ENCODE assay signal across 25 cellular contexts in genomic region chr9:136748201-136748600, GRCh38. TPM values are rescaled to one million over a fixed set of nuclear protein-coding genes. Genes with fewer than 3 reads are reported as not detected.
DNase-seq lines count a peak whose midpoint lies in the region; ATAC-seq and TF ChIP-seq lines count a peak whose summit lies in the region.
"Had no signal": no experiment of that assay in that cellular context is flagged by ENCODE, and none has a peak within 500 bp of the region (broad histone marks: within the 10 kb centered on the region; RNA-seq: fewer than 3 reads in every experiment).

Gene LCN6 (minus strand): TSS chr9:136748525. CDS start chr9:136748483, 42 bp downstream.

- H3K27me3 Mint-ChIP-seq in stimulated activated memory B cell treated with anti-CD40 and anti-IgM and Interleukin-4, amounts not matched to agents 10 μg/mL and 1 μg/mL and 100 μg/mL, for 72 hours, result no peaks in the 10 kb centered on the region

- peak within 1 kb of the TSS in 10 of 11 experiments; percentile 39 to 99 (median 96); a peak in 18 of 22 replicates for H3K27ac ChIP-seq in BLaER1 treated with 17β-estradiol and CSF1 and Interleukin-3, amounts not matched to agents 10 nM and 100 nM
- H3K27ac ChIP-seq in adipose tissue (ENCODE audit: low read depth, low read length) (no peak within 1 kb of the TSS), right cardiac atrium (ENCODE audit: low read length) (peak within 1 kb of the TSS; percentile 40)
- H3K27ac ChIP-seq: dorsolateral prefrontal cortex, VCaP had no signal

- H3K4me3 ChIP-seq in BLaER1 treated with 17β-estradiol and CSF1 and Interleukin-3, amounts not matched to agents 10 nM and 100 nM, result peak within 1 kb of the TSS in 7 of 10 experiments; percentile 24 to 61 (median 46); a peak in 11 of 20 replicates
- no peak within 1 kb of the TSS for H3K4me3 ChIP-seq in right cardiac atrium (ENCODE audit: low read length)
- H3K4me3 ChIP-seq: dorsolateral prefrontal cortex had no signal

- 69 to 77% (median 74%) methylated on average over 8 of the region's 8 CpGs for WGBS in adipose tissue, 3 donors
- WGBS in right cardiac atrium, result 74% methylated on average over 8 of the region's 8 CpGs

- H3K4me3 Mint-ChIP-seq in stimulated activated memory B cell treated with anti-CD40 and anti-IgM and Interleukin-4, amounts not matched to agents 10 μg/mL and 1 μg/mL and 100 μg/mL, for 72 hours, result peak within 1 kb of the TSS; percentile 11
- H3K4me3 Mint-ChIP-seq: CD4-positive, alpha-beta T cell; nephron progenitor cell; stimulated activated naive CD8-positive, alpha-beta T cell treated with anti-CD3 and anti-CD28 coated beads, Interleukin-15, amount 100 ng/mL, for 72 hours; T-helper 17 cell had no signal

- intact Hi-C loops in right cardiac atrium (cut with DNase I), result no loop called here

- no peaks in the 10 kb centered on the region; a peak in 2 of 22 replicates for H3K36me3 ChIP-seq in BLaER1 treated with 17β-estradiol and CSF1 and Interleukin-3, amounts not matched to agents 10 nM and 100 nM

- H3K9me3 ChIP-seq in BLaER1 treated with 17β-estradiol and CSF1 and Interleukin-3, amounts not matched to agents 10 nM and 100 nM (replicated peaks in 1 of 11), result peaks cover 21 to 23% (median 23%) of the 10 kb centered on the region in 11 experiments
- H3K9me3 ChIP-seq in right cardiac atrium (ENCODE audit: control insufficient read depth, low read length), result no peaks in the 10 kb centered on the region

- ATAC-seq in right cardiac atrium (no peak), HG03196 (IDR thresholded peaks at IDR 0.05; ENCODE audit: unreplicated experiment) (no peak), GM21528 (IDR thresholded peaks at IDR 0.05; ENCODE audit: low FRiP score, unreplicated experiment) (no peak), SK-N-SH treated with all-trans-retinoic acid at 6 μM for 48 hours (no peak)
- ATAC-seq in stimulated activated memory B cell treated with anti-CD40 and anti-IgM and Interleukin-4, amounts not matched to agents 10 μg/mL and 1 μg/mL and 100 μg/mL, for 72 hours, result no peak
- ATAC-seq: stimulated activated naive CD8-positive, alpha-beta T cell treated with anti-CD3 and anti-CD28 coated beads, Interleukin-15, amount 100 ng/mL, for 72 hours; T-helper 17 cell had no signal

- H3K9me3 Mint-ChIP-seq in stimulated activated memory B cell treated with anti-CD40 and anti-IgM and Interleukin-4, amounts not matched to agents 10 μg/mL and 1 μg/mL and 100 μg/mL, for 72 hours, result peaks cover 14% of the 10 kb centered on the region

- peaks cover 0 to 27% (median 0%) of the 10 kb centered on the region in 11 experiments; a peak in 9 of 22 replicates for H3K27me3 ChIP-seq in BLaER1 treated with 17β-estradiol and CSF1 and Interleukin-3, amounts not matched to agents 10 nM and 100 nM
- no peaks in the 10 kb centered on the region for H3K27me3 ChIP-seq in right cardiac atrium (ENCODE audit: control insufficient read depth, insufficient read depth)

- H4K20me1 ChIP-seq in BLaER1 treated with 17β-estradiol and CSF1 and Interleukin-3, amounts not matched to agents 10 nM and 100 nM, result peaks cover 0 to 27% (median under 1%) of the 10 kb centered on the region in 11 experiments; a peak in 6 of 22 replicates

- H3K4me1 ChIP-seq in BLaER1 treated with 17β-estradiol and CSF1 and Interleukin-3, amounts not matched to agents 10 nM and 100 nM, result peaks cover 37 to 76% (median 72%) of the 10 kb centered on the region in 10 experiments
- H3K4me1 ChIP-seq in right cardiac atrium (ENCODE audit: control insufficient read depth, insufficient read depth, low read length), result no peaks in the 10 kb centered on the region

- peaks cover 57% of the 10 kb centered on the region for H3K4me1 Mint-ChIP-seq in stimulated activated memory B cell treated with anti-CD40 and anti-IgM and Interleukin-4, amounts not matched to agents 10 μg/mL and 1 μg/mL and 100 μg/mL, for 72 hours
- H3K4me1 Mint-ChIP-seq: nephron progenitor cell, T-helper 17 cell had no signal

- peak within 1 kb of the TSS; percentile 23 to 89 (median 80); a peak in 19 of 22 replicates for H3K9ac ChIP-seq in BLaER1 treated with 17β-estradiol and CSF1 and Interleukin-3, amounts not matched to agents 10 nM and 100 nM

- H3K4me2 ChIP-seq in BLaER1 treated with 17β-estradiol and CSF1 and Interleukin-3, amounts not matched to agents 10 nM and 100 nM, result peak within 1 kb of the TSS; percentile 67 to 100 (median 96)

- H3K27ac Mint-ChIP-seq in stimulated activated memory B cell treated with anti-CD40 and anti-IgM and Interleukin-4, amounts not matched to agents 10 μg/mL and 1 μg/mL and 100 μg/mL, for 72 hours, result peak within 1 kb of the TSS; percentile 86
- H3K27ac Mint-ChIP-seq: CD4-positive, alpha-beta T cell; nephron progenitor cell; T-helper 17 cell had no signal

- peaks cover 8% of the 10 kb centered on the region for H3K36me3 Mint-ChIP-seq in stimulated activated memory B cell treated with anti-CD40 and anti-IgM and Interleukin-4, amounts not matched to agents 10 μg/mL and 1 μg/mL and 100 μg/mL, for 72 hours

- peak in 1 of 3 donors; percentile 23 for DNase-seq in right cardiac atrium
- no peak for DNase-seq in SKM-1 (lab: John Stamatoyannopoulos, UW; ENCODE audit: unreplicated experiment)
- DNase-seq: ACHN; activated CD4-positive, alpha-beta T cell treated with anti-CD3 and anti-CD28 coated beads, Interleukin-2, amount 50 U/mL, for 48 hours; amniotic stem cell; CD4-positive, alpha-beta T cell; central memory CD4-positive, alpha-beta T cell; dorsolateral prefrontal cortex; KG1; MV-4-11; NCI-H1694 treated with DMSO at 0.1 percent for 48 hours; nephron progenitor cell; stimulated activated CD4-positive, alpha-beta T cell treated with anti-CD3 and anti-CD28 coated beads, Interleukin-2, amount 100 ng/mL, for 24 hours; stimulated activated naive CD8-positive, alpha-beta T cell treated with anti-CD3 and anti-CD28 coated beads, Interleukin-15, amount 100 ng/mL, for 72 hours; T-helper 17 cell had no signal

TF ChIP-seq in SK-N-SH treated with all-trans-retinoic acid at 6 μM for 48 hours, 23 proteins besides CTCF, POLR2A, EP300 and RAD21:
- TF ChIP-seq BACH2 (CRISPR knock-in tag; IDR thresholded peaks at IDR 0.05; ENCODE audit: borderline replicate concordance) (no peak), GLIS3 (CRISPR knock-in tag; IDR thresholded peaks at IDR 0.05) (no peak), ESRRG (CRISPR knock-in tag; IDR thresholded peaks at IDR 0.05) (no peak), CSDC2 (CRISPR knock-in tag; IDR thresholded peaks at IDR 0.05) (no peak), PATZ1 (CRISPR knock-in tag; IDR thresholded peaks at IDR 0.05; ENCODE audit: borderline replicate concordance) (no peak), ZFP3 (CRISPR knock-in tag; IDR thresholded peaks at IDR 0.05) (no peak)

RNA-seq across cellular contexts. Expression of gene LCN6, which starts in this region (rescaled TPM):
- polyA plus RNA-seq in adipose tissue (10 to 100 TPM in 2 of 3 donors, 1 to 10 TPM in 1; 4.7 to 48.0 (median 39.0) TPM), right cardiac atrium (41.0 TPM)
- total RNA-seq in right cardiac atrium, result 10 to 100 TPM in 3 of 4 donors, 1 to 10 TPM in 1; 8.3 to 22.8 (median 16.9) TPM
- total RNA-seq: CD4-positive, alpha-beta T cell; fibroblast of villous mesenchyme; H4; kidney epithelial cell; T-helper 17 cell had no signal
